In the genomic region with DNA sequence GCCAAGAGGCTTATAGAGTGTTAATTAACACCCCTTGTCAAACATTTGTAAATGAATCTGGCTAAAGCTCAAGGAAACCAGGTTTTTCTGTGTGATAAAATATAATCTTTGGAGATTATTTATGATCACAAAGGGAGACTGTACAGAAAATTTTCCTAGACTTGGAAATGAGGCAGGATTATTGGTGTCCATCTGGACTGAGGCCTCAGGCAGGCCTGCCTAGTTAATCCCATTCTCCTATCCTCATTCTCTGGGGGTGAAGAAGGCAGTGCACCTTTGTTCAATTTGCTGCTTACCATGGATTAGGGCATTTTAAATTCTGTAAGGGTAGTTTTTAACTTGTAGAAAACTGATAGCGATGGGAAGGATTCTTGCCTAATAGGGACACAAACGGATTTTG, we compare ENCODE assay signal across 11 cellular contexts.
"Had no signal": no experiment of that assay in that cellular context is flagged by ENCODE, and none has a peak within 500 bp of the region (broad histone marks: within the 10 kb centered on the region; RNA-seq: fewer than 3 reads in every experiment).

No MANE protein-coding gene starts in this region.

- H3K9me3 Mint-ChIP-seq: activated T-helper 1 cell treated with anti-CD3 and anti-CD28 coated beads, Interleukin-12 subunit alpha, Interleukin-12 subunit beta, Interleukin-2, Interleukin-4 antibody, amounts not matched to agents 30 ng/mL and 10 ng/mL and 1 ng/mL, durations not matched to agents 14 hours and 24 hours and 36 hours had no signal

- H3K4me3 ChIP-seq: breast epithelium, right atrium auricular region, skin epidermis, transverse colon had no signal

- H3K27ac ChIP-seq: breast epithelium, right atrium auricular region, skin epidermis had no signal

- DNase-seq: activated CD4-positive, alpha-beta T cell treated with anti-CD3 and anti-CD28 coated beads, Interleukin-2, amount 50 U/mL, for 4 hours; activated naive CD4-positive, alpha-beta T cell; amygdala; hypothalamus; naive B cell; substantia nigra; transverse colon had no signal

- H3K27me3 ChIP-seq: breast epithelium, right atrium auricular region, transverse colon had no signal

- H3K36me3 Mint-ChIP-seq: naive B cell had no signal
